Comparison of ENCODE assay signal across 10 cellular contexts in genomic region chr2:222572761-222573174, GRCh38.
A peak's percentile ranks its signal among the peaks of the same experiment; 100 is the strongest.
DNase-seq lines count a peak whose midpoint lies in the region; ATAC-seq, FAIRE-seq and TF ChIP-seq lines count a peak whose summit lies in the region.
"Had no signal": no experiment of that assay in that cellular context is flagged by ENCODE, and none has a peak within 500 bp of the region (broad histone marks: within the 10 kb centered on the region; RNA-seq: fewer than 3 reads in every experiment).

No MANE protein-coding gene starts in this region.

- TF ChIP-seq CTCF in hepatocyte (IDR thresholded peaks at IDR 0.05; ENCODE audit: poor library complexity), result no peak

- H3K27ac ChIP-seq in hepatocyte (peak overlapping the region; percentile 59), stomach smooth muscle (ENCODE audit: low read length) (peak overlapping the region; percentile 88), small intestine (ENCODE audit: low read depth in 1 of 2, low read length in 1 of 2) (no peak overlapping the region)

- no peaks in the 10 kb centered on the region for H3K79me2 ChIP-seq in hepatocyte

- no peak overlapping the region for H3K4me2 ChIP-seq in hepatocyte

- H3K9me3 Mint-ChIP-seq in activated CD4-positive, alpha-beta T cell treated with anti-CD3 and anti-CD28 coated beads, Interleukin-2, amount 10 ng/mL, durations not matched to agents 24 days and 14 days, result no peaks in the 10 kb centered on the region
- H3K9me3 Mint-ChIP-seq in activated naive CD8-positive, alpha-beta T cell (ENCODE audit: low read depth), result no peaks in the 10 kb centered on the region
- no peaks in the 10 kb centered on the region for H3K9me3 Mint-ChIP-seq in activated CD4-positive, alpha-beta T cell treated with anti-CD3 and anti-CD28 coated beads for 36 hours (ENCODE audit: low read depth)
- H3K9me3 Mint-ChIP-seq: CD8-positive, alpha-beta memory T cell had no signal

- no peak for ATAC-seq in activated CD4-positive, alpha-beta T cell treated with anti-CD3 and anti-CD28 coated beads for 36 hours
- no peak for ATAC-seq in GM21786 (IDR thresholded peaks at IDR 0.05; ENCODE audit: unreplicated experiment)

- H3K9me3 ChIP-seq in hepatocyte (ENCODE audit: low read depth), result no peaks in the 10 kb centered on the region
- no peaks in the 10 kb centered on the region for H3K9me3 ChIP-seq in stomach smooth muscle (ENCODE audit: control insufficient read depth in 2 of 2, low read length in 2 of 2)
- H3K9me3 ChIP-seq in small intestine (ENCODE audit: control insufficient read depth, low read depth), result no peaks in the 10 kb centered on the region

- H2AFZ ChIP-seq in hepatocyte, result no peak overlapping the region

- H3K9me2 ChIP-seq in hepatocyte (replicated peaks; ENCODE audit: insufficient read depth), result no peaks in the 10 kb centered on the region

- H3K4me1 Mint-ChIP-seq in activated CD4-positive, alpha-beta T cell treated with anti-CD3 and anti-CD28 coated beads, Interleukin-2, amount 10 ng/mL, durations not matched to agents 24 days and 14 days, result peaks cover 15% of the 10 kb centered on the region
- peaks cover 15% of the 10 kb centered on the region for H3K4me1 Mint-ChIP-seq in activated naive CD8-positive, alpha-beta T cell (ENCODE audit: low read depth)
- H3K4me1 Mint-ChIP-seq in activated CD4-positive, alpha-beta T cell treated with anti-CD3 and anti-CD28 coated beads for 36 hours, result peaks cover 5% of the 10 kb centered on the region

- no peak overlapping the region for H3K4me3 ChIP-seq in hepatocyte
- H3K4me3 ChIP-seq in stomach smooth muscle (ENCODE audit: low read length in 2 of 2), result no peak overlapping the region
- no peak overlapping the region for H3K4me3 ChIP-seq in small intestine (ENCODE audit: low read depth in 1 of 2, low read length in 2 of 2)

- POLR2A ChIA-PET in activated CD4-positive, alpha-beta T cell treated with anti-CD3 and anti-CD28 coated beads for 36 hours (lab: Charles Lee), result no interaction called here

- 39% methylated on average over 1 of the region's 1 CpG for WGBS in hepatocyte (ENCODE audit: low lambda C conversion rate, missing lambda C conversion rate)
- 58 to 83% (median 80%) methylated on average over 1 of the region's 1 CpG for WGBS in small intestine, 3 donors

- no peaks in the 10 kb centered on the region for H4K20me1 ChIP-seq in hepatocyte (ENCODE audit: insufficient read depth, poor library complexity, severe bottlenecking)

- H3K36me3 ChIP-seq in hepatocyte (replicated peaks; ENCODE audit: insufficient read depth, low read depth) (no peaks in the 10 kb centered on the region), stomach smooth muscle (ENCODE audit: control insufficient read depth in 2 of 2, insufficient read depth in 2 of 2, low read length in 2 of 2) (peaks cover 0 to 4% of the 10 kb centered on the region in 2 donors), small intestine (ENCODE audit: control insufficient read depth in 2 of 2, insufficient read depth in 2 of 2, low read length in 2 of 2) (peaks cover 6 to 8% of the 10 kb centered on the region in 2 donors)

- peak overlapping the region; percentile 48 to 51 for H3K9ac ChIP-seq in stomach smooth muscle (ENCODE audit: low read length in 2 of 2)

- DNase-seq in activated CD4-positive, alpha-beta T cell treated with anti-CD3 and anti-CD28 coated beads, Interleukin-2, amount 10 ng/mL, durations not matched to agents 24 days and 14 days, result no peak
- no peak for DNase-seq in activated CD4-positive, alpha-beta T cell treated with anti-CD3 and anti-CD28 coated beads, Interleukin-2, amount 50 U/mL, for 1 hour
- peak; percentile 25 for DNase-seq in hepatocyte (ENCODE audit: low spot score)
- no peak for DNase-seq in small intestine
- DNase-seq in activated CD4-positive, alpha-beta T cell treated with anti-CD3 and anti-CD28 coated beads for 36 hours, result no peak
- DNase-seq: CD8-positive, alpha-beta memory T cell; SIG-M5 had no signal

- CTCF ChIA-PET in activated CD4-positive, alpha-beta T cell treated with anti-CD3 and anti-CD28 coated beads for 36 hours (lab: Charles Lee), result interaction anchor here (0.8 to 2.1 kb wide), 3 partner anchors 10 to 122 kb away, joined by 3 to 6 read pairs (median 4); no protein-coding TSS in a partner anchor

- H3K4me3 Mint-ChIP-seq in activated CD4-positive, alpha-beta T cell treated with anti-CD3 and anti-CD28 coated beads, Interleukin-2, amount 10 ng/mL, durations not matched to agents 24 days and 14 days, result no peak overlapping the region
- no peak overlapping the region for H3K4me3 Mint-ChIP-seq in activated naive CD8-positive, alpha-beta T cell
- no peak overlapping the region for H3K4me3 Mint-ChIP-seq in activated CD4-positive, alpha-beta T cell treated with anti-CD3 and anti-CD28 coated beads for 36 hours
- H3K4me3 Mint-ChIP-seq: CD8-positive, alpha-beta memory T cell had no signal

- FAIRE-seq in small intestine (lab: Jason Lieb, UNC), result no peak

- no peaks in the 10 kb centered on the region for H3K27me3 ChIP-seq in hepatocyte
- H3K27me3 ChIP-seq in stomach smooth muscle (ENCODE audit: control insufficient read depth in 1 of 2, insufficient read depth in 2 of 2, low read length in 2 of 2), result no peaks in the 10 kb centered on the region
- H3K27me3 ChIP-seq in small intestine (ENCODE audit: control insufficient read depth in 2 of 2, insufficient read depth in 2 of 2, low read length in 2 of 2), result no peaks in the 10 kb centered on the region

- H3K36me3 Mint-ChIP-seq in activated CD4-positive, alpha-beta T cell treated with anti-CD3 and anti-CD28 coated beads, Interleukin-2, amount 10 ng/mL, durations not matched to agents 24 days and 14 days (ENCODE audit: low read depth), result peaks cover 27% of the 10 kb centered on the region
- H3K36me3 Mint-ChIP-seq in activated naive CD8-positive, alpha-beta T cell, result peaks cover 17% of the 10 kb centered on the region
- H3K36me3 Mint-ChIP-seq in activated CD4-positive, alpha-beta T cell treated with anti-CD3 and anti-CD28 coated beads for 36 hours (ENCODE audit: low read depth), result peaks cover 45% of the 10 kb centered on the region

- H3K4me1 ChIP-seq in hepatocyte (ENCODE audit: insufficient read depth), result peaks cover 17% of the 10 kb centered on the region
- peaks cover 27% of the 10 kb centered on the region for H3K4me1 ChIP-seq in stomach smooth muscle (ENCODE audit: control insufficient read depth, insufficient read depth, low read length)
- no peaks in the 10 kb centered on the region for H3K4me1 ChIP-seq in small intestine (ENCODE audit: control insufficient read depth in 2 of 2, insufficient read depth in 1 of 2, low read depth in 1 of 2, low read length in 1 of 2)

- intact Hi-C loops in activated CD4-positive, alpha-beta T cell treated with anti-CD3 and anti-CD28 coated beads, Interleukin-2, amount 10 ng/mL, durations not matched to agents 24 days and 14 days (cut with micrococcal nuclease), result no loop called here
- intact Hi-C loops in activated CD4-positive, alpha-beta T cell treated with anti-CD3 and anti-CD28 coated beads for 36 hours (cut with DNase I, micrococcal nuclease), result no loop called here

- H3K27ac Mint-ChIP-seq in activated CD4-positive, alpha-beta T cell treated with anti-CD3 and anti-CD28 coated beads, Interleukin-2, amount 10 ng/mL, durations not matched to agents 24 days and 14 days, result peak overlapping the region; percentile 9
- peak overlapping the region; percentile 41 for H3K27ac Mint-ChIP-seq in activated naive CD8-positive, alpha-beta T cell
- H3K27ac Mint-ChIP-seq in activated CD4-positive, alpha-beta T cell treated with anti-CD3 and anti-CD28 coated beads for 36 hours, result no peak overlapping the region

- H3K27me3 Mint-ChIP-seq in activated CD4-positive, alpha-beta T cell treated with anti-CD3 and anti-CD28 coated beads, Interleukin-2, amount 10 ng/mL, durations not matched to agents 24 days and 14 days, result no peaks in the 10 kb centered on the region
- H3K27me3 Mint-ChIP-seq in activated naive CD8-positive, alpha-beta T cell, result no peaks in the 10 kb centered on the region
- H3K27me3 Mint-ChIP-seq in activated CD4-positive, alpha-beta T cell treated with anti-CD3 and anti-CD28 coated beads for 36 hours, result no peaks in the 10 kb centered on the region
- H3K27me3 Mint-ChIP-seq: CD8-positive, alpha-beta memory T cell had no signal

Comparison
In these comparisons a context has a peak if more than half of its experiments do, and no peak if none do; other contexts are left out.
1. H3K27ac ChIP-seq: peak in hepatocyte (single experiment) and stomach smooth muscle (single experiment); none in small intestine (0 of 2).